Comparison of ENCODE assay signal across 8 cellular contexts in the genomic region with DNA sequence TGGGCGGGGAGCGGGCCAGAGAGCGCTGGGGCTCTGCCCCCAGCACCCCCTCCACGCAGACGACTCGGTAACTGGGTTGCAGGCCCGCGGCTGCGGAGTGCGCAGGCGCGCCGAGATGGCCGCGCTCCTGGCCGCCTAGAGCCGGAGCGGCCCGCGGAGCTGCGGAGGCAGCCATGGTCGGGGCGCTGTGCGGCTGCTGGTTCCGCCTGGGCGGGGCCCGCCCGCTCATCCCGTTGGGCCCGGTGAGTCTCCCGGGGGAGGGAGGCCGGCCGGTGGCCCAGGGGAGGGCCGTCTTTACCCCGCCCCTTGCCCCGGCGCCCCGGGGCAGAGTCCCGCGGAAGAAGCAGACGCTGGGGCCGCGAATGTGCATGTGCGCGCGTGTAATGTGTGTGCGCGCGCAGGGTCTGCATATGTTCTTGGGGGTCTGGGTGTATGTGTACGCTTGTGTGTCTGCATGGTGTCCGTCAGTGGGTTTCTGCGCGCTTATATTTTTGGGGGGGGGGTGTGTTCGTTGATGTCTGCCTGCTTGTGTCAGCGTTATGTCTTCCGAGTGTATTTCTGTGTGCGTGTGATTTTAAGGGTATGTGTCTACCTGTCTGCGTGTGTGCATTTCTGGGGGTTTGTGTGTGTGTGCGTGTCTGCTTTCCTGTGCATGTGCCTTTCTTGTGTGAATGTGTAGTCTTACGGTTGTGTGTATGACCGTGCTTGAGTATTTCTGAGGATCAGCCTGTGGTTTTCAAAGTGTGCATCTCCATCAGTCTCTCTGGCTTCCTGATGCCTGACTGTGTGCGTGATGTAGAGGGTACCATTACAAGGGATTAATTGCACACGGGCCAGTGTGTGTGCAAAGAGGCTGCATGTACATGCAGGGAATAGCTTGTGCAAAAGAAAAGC. TPM values are rescaled to one million over a fixed set of nuclear protein-coding genes. Genes with fewer than 3 reads are reported as not detected.
DNase-seq lines count a peak whose midpoint lies in the region; ATAC-seq lines count a peak whose summit lies in the region.

A gene (plus strand): TSS at position 102 of the 894 bp plus-strand sequence. CDS start 72 bp downstream, at position 174.

- H3K36me3 Mint-ChIP-seq in CD4-positive, alpha-beta memory T cell: peaks cover 0 to 5% of the 10 kb centered on the region in 2 donors
- H3K36me3 Mint-ChIP-seq in IgD-negative memory B cell: no peaks in the 10 kb centered on the region

- no peaks in the 10 kb centered on the region for H3K36me3 ChIP-seq in CD4-positive, alpha-beta memory T cell (ENCODE audit: insufficient read depth, low read length)
- H3K36me3 ChIP-seq in aorta (ENCODE audit: control insufficient read depth in 1 of 2, insufficient read depth in 2 of 2, low read length in 1 of 2): no peaks in the 10 kb centered on the region

- H3K27ac ChIP-seq in CD4-positive, alpha-beta memory T cell (ENCODE audit: low read depth, low read length): peak within 1 kb of the TSS; percentile 78
- H3K27ac ChIP-seq in aorta (ENCODE audit: low read depth in 1 of 2, low read length in 2 of 2): peak within 1 kb of the TSS in 1 of 2 donors; percentile 41

- CTCF ChIA-PET in CD4-positive, alpha-beta memory T cell (lab: Charles Lee; ENCODE audit: partially characterized antibody): interaction anchor here (1.6 to 4.1 kb wide), 4 partner anchors 8 to 78 kb away, joined by 4 to 49 read pairs (median 34); a partner anchor contains a TSS

- H3K9me3 Mint-ChIP-seq in CD4-positive, alpha-beta memory T cell: no peaks in the 10 kb centered on the region
- H3K9me3 Mint-ChIP-seq in IgD-negative memory B cell: no peaks in the 10 kb centered on the region

- 0 to 1% methylated on average over 59 to 63 of the region's 63 CpGs for WGBS in aorta, 2 donors

- peak; percentile 75 to 80 (median 76) for DNase-seq in CD4-positive, alpha-beta memory T cell
- DNase-seq in SW480 (ENCODE audit: low spot score) (peak; percentile 63), amniotic epithelial cell (ENCODE audit: low read depth) (peak; percentile 43), left cardiac atrium (peak; percentile 78), posterior vena cava (ENCODE audit: low spot score) (peak; percentile 92), aorta (peak; percentile 79 to 90)

- POLR2A ChIA-PET in CD4-positive, alpha-beta memory T cell (lab: Charles Lee; ENCODE audit: partially characterized antibody): interaction anchor here (0.9 to 5.1 kb wide), 13 partner anchors 9 to 305 kb away, joined by 3 to 72 read pairs (median 10); a partner anchor contains a TSS

- H3K4me3 Mint-ChIP-seq in CD4-positive, alpha-beta memory T cell: peak within 1 kb of the TSS; percentile 90 to 99 (median 96)
- H3K4me3 Mint-ChIP-seq in IgD-negative memory B cell: peak within 1 kb of the TSS; percentile 82 to 98 (median 96)

- H3K4me1 ChIP-seq in CD4-positive, alpha-beta memory T cell (ENCODE audit: insufficient read depth, low read length): peaks cover 32% of the 10 kb centered on the region
- no peaks in the 10 kb centered on the region for H3K4me1 ChIP-seq in aorta (ENCODE audit: control insufficient read depth in 1 of 2, insufficient read depth in 2 of 2, low read length in 2 of 2)

- intact Hi-C loops in CD4-positive, alpha-beta memory T cell (cut with micrococcal nuclease): loop anchor here (1.0 to 5.0 kb wide), 5 partner anchors 8 to 1738 kb away; a partner anchor contains a TSS
- intact Hi-C loops in left cardiac atrium (cut with DNase I) (loop anchor here in 1 of 2 donors (2.0 kb wide), 1 partner anchor 32 kb away; a partner anchor contains a TSS), posterior vena cava (cut with DNase I) (loop anchor here in 1 of 2 donors (1.0 kb wide), 1 partner anchor 19 kb away; no protein-coding TSS in a partner anchor), aorta (cut with DNase I) (loop anchor here in 1 of 2 donors (1.0 kb wide), 1 partner anchor 33 kb away; a partner anchor contains a TSS)

- H3K4me3 ChIP-seq in CD4-positive, alpha-beta memory T cell (ENCODE audit: low read length in 2 of 2): peak within 1 kb of the TSS; percentile 81 to 95
- peak within 1 kb of the TSS; percentile 44 to 60 for H3K4me3 ChIP-seq in aorta (ENCODE audit: low read length in 2 of 2)

- H3K27me3 Mint-ChIP-seq in CD4-positive, alpha-beta memory T cell: no peaks in the 10 kb centered on the region
- no peaks in the 10 kb centered on the region for H3K27me3 Mint-ChIP-seq in IgD-negative memory B cell

- H3K27me3 ChIP-seq in CD4-positive, alpha-beta memory T cell (ENCODE audit: insufficient read depth, low read length): no peaks in the 10 kb centered on the region
- H3K27me3 ChIP-seq in aorta (ENCODE audit: control insufficient read depth in 1 of 2, insufficient read depth in 2 of 2, low read length in 1 of 2): no peaks in the 10 kb centered on the region

- ATAC-seq in GM19463 (IDR thresholded peaks at IDR 0.05; ENCODE audit: unreplicated experiment): peak; percentile 63
- peak; percentile 80 to 82 for ATAC-seq in left cardiac atrium
- peak; percentile 87 for ATAC-seq in aorta (ENCODE audit: low FRiP score)

- peak within 1 kb of the TSS; percentile 68 to 98 (median 96) for H3K27ac Mint-ChIP-seq in CD4-positive, alpha-beta memory T cell
- peak within 1 kb of the TSS; percentile 91 to 95 (median 94) for H3K27ac Mint-ChIP-seq in IgD-negative memory B cell

- H3K9me3 ChIP-seq in CD4-positive, alpha-beta memory T cell (ENCODE audit: control insufficient read depth in 1 of 2, low read length in 2 of 2): no peaks in the 10 kb centered on the region
- no peaks in the 10 kb centered on the region for H3K9me3 ChIP-seq in aorta (ENCODE audit: control insufficient read depth, low read length)

- peaks cover 28 to 53% (median 41%) of the 10 kb centered on the region in 4 donors for H3K4me1 Mint-ChIP-seq in CD4-positive, alpha-beta memory T cell
- H3K4me1 Mint-ChIP-seq in IgD-negative memory B cell: peaks cover 13 to 27% (median 23%) of the 10 kb centered on the region in 3 donors

RNA-seq across cellular contexts. Expression of the gene that starts here (rescaled TPM):
- total RNA-seq in CD4-positive, alpha-beta memory T cell: 10 to 100 TPM; 23.7 to 24.5 TPM
- polyA plus RNA-seq in CD4-positive, alpha-beta memory T cell: 100 to 1,000 TPM in 1 of 2 donors, 10 to 100 TPM in 1; 95.6 to 136 TPM
- polyA plus RNA-seq in IgD-negative memory B cell (61.6 TPM), aorta (10 to 100 TPM in 1 of 2 donors, 1 to 10 TPM in 1; 9.5 to 23.0 TPM)
- total RNA-seq in left cardiac atrium (10 to 100 TPM; 18.1 to 18.3 TPM), posterior vena cava (10 to 100 TPM in 1 of 2 donors, 1 to 10 TPM in 1; 8.4 to 18.6 TPM), aorta (10 to 100 TPM in 1 of 2 donors, 1 to 10 TPM in 1; 4.7 to 16.0 TPM)
